In the genomic region with DNA sequence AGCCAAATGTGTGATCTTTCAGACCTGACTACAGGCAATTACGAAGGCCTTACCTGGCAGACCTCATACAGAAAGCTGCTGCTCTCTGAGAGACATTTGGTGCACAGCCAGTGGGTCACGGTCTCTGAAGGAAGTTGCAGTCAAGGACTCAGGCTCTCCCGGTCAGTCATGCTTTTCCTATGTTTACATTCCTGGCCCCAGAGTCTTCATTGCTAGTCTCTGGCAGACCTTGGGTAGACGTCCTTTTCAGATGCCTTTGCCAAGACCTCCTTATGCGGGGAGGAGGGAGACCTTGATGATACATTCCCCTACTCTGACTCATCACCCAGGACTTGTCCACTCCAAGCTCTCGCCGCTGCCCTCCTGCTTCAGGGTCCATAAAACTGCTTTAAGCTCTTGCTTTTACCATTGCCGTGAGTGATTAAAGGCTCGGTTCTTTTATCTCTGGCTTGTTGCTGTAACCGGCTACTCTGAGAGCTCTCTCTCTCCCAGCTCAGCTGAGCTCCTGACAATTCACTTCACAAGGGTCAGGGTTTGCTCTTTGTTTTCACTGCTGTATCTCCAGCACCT, we compare ENCODE assay signal across 8 cellular contexts.
DNase-seq lines count a peak whose midpoint lies in the region; ATAC-seq and TF ChIP-seq lines count a peak whose summit lies in the region.

No MANE protein-coding gene starts in this region.

- H3K9me3 Mint-ChIP-seq in T-helper 2 cell treated with Interferon-gamma antibody and Interleukin-4, amounts not matched to agents 5 μg/mL and 100 μg/mL, for 36 hours = no peaks in the 10 kb centered on the region

- peak; percentile 98 for ATAC-seq in RWPE2 (ENCODE audit: low read depth)
- ATAC-seq in foreskin keratinocyte = peak; percentile 52
- ATAC-seq in GM18505 (IDR thresholded peaks at IDR 0.05; ENCODE audit: unreplicated experiment) = no peak
- ATAC-seq in GM19452 (IDR thresholded peaks at IDR 0.05; ENCODE audit: unreplicated experiment) = no peak

- no peak overlapping the region for H3K4me3 ChIP-seq in RWPE2 (ENCODE audit: severe bottlenecking)

- no peaks in the 10 kb centered on the region for H3K4me1 Mint-ChIP-seq in T-helper 2 cell treated with Interferon-gamma antibody and Interleukin-4, amounts not matched to agents 5 μg/mL and 100 μg/mL, for 36 hours (ENCODE audit: low read depth)

- H3K27me3 Mint-ChIP-seq in T-helper 2 cell treated with Interferon-gamma antibody and Interleukin-4, amounts not matched to agents 5 μg/mL and 100 μg/mL, for 36 hours (ENCODE audit: low read depth) = no peaks in the 10 kb centered on the region

- no peaks in the 10 kb centered on the region for H3K36me3 ChIP-seq in RWPE2 (ENCODE audit: low read depth)

- no peaks in the 10 kb centered on the region for H3K36me3 Mint-ChIP-seq in T-helper 2 cell treated with Interferon-gamma antibody and Interleukin-4, amounts not matched to agents 5 μg/mL and 100 μg/mL, for 36 hours (ENCODE audit: low read depth)

- TF ChIP-seq POLR2A in GM18505 (IDR thresholded peaks at IDR 0.05; ENCODE audit: borderline replicate concordance, extremely low read depth, insufficient read depth, insufficient read length) = no peak

- peaks cover 15% of the 10 kb centered on the region for H3K4me1 ChIP-seq in RWPE2 (ENCODE audit: insufficient read depth, poor library complexity, severe bottlenecking)
- H3K4me1 ChIP-seq in foreskin keratinocyte = no peaks in the 10 kb centered on the region

- H3K9me3 ChIP-seq in RWPE2 (ENCODE audit: severe bottlenecking) = no peaks in the 10 kb centered on the region

- H3K27me3 ChIP-seq in RWPE2 (ENCODE audit: insufficient read depth, poor library complexity, severe bottlenecking) = no peaks in the 10 kb centered on the region
- no peaks in the 10 kb centered on the region for H3K27me3 ChIP-seq in foreskin keratinocyte

- no peak overlapping the region for H3K4me3 Mint-ChIP-seq in T-helper 2 cell treated with Interferon-gamma antibody and Interleukin-4, amounts not matched to agents 5 μg/mL and 100 μg/mL, for 36 hours

- TF ChIP-seq CTCF in RWPE2 (IDR thresholded peaks at IDR 0.05; ENCODE audit: poor library complexity, severe bottlenecking) = no peak
- no peak for TF ChIP-seq CTCF in foreskin keratinocyte (conservative IDR thresholded peaks at IDR 0.05)

- H3K27ac Mint-ChIP-seq in T-helper 2 cell treated with Interferon-gamma antibody and Interleukin-4, amounts not matched to agents 5 μg/mL and 100 μg/mL, for 36 hours = no peak overlapping the region

- H3K27ac ChIP-seq in RWPE2 (ENCODE audit: poor library complexity, severe bottlenecking) (peak overlapping the region; percentile 52), foreskin keratinocyte (no peak overlapping the region)

- DNase-seq in ELF-1 (ENCODE audit: low read depth, low spot score) (peak; percentile 96), RWPE2 (ENCODE audit: low spot score) (peak; percentile 81), foreskin keratinocyte (peak; percentile 41 to 60), pons (ENCODE audit: low spot score) (peak; percentile 6), Ammon's horn (ENCODE audit: low spot score) (no peak)
- DNase-seq in T-helper 2 cell treated with Interferon-gamma antibody and Interleukin-4, amounts not matched to agents 5 μg/mL and 100 μg/mL, for 36 hours (ENCODE audit: low spot score) = no peak

Comparison
In these comparisons a context has a peak if more than half of its experiments do, and no peak if none do; other contexts are left out.
1. DNase-seq: peak in ELF-1 (single experiment), RWPE2 (single experiment), foreskin keratinocyte (2 of 2) and pons (single experiment); none in Ammon's horn (single experiment) and T-helper 2 cell treated with Interferon-gamma antibody and Interleukin-4, amounts not matched to agents 5 μg/mL and 100 μg/mL, for 36 hours (single experiment).
2. ATAC-seq: peak in RWPE2 (single experiment) and foreskin keratinocyte (single experiment); none in GM18505 (single experiment) and GM19452 (single experiment).